In the genomic region with DNA sequence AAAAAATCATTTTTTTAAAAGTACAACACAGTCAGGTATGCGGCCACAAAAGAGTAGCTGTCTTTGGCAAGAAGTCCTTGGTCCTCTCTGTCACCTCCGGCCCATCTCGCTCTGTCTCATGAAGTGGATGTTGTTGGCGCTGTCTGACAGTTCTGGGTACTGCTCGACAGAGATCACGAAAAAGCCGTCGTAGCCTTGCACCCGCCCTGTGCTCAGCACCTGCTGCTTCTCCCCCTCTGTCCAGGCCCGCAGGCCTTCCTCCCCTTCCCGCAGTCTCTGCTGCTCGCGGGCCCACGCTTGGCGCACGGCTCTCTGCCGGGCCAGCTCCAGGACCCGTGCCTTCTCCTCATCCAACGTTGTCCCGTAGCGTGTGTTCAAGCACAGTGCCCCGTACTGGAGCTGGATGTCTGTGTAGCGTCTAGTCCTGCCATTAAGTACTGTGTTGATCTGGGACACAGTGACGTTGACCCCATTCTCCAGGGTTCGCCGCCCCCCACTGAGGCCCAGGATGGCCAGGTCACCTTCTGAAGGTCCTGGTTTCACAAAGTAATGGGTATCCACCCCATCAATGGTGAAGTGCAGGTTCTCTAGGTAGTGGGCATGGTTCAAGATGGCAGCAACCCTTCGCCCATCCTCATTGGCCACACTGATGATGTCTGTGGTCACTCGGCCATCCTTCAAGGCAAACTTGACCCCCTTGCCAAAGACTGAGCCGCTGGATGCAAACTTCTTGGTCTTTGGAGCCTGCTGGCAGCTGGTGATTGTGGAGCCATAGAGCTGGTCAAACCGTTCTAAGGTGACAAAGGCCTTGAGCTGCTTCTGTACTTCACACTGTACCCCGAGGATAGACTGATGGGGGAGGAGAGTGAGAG, we compare ENCODE assay signal across 18 cellular contexts.
A peak's percentile ranks its signal among the peaks of the same experiment; 100 is the strongest.
DNase-seq lines count a peak whose midpoint lies in the region; ATAC-seq, FAIRE-seq and TF ChIP-seq lines count a peak whose summit lies in the region.
"Had no signal": no experiment of that assay in that cellular context is flagged by ENCODE, and none has a peak within 500 bp of the region (broad histone marks: within the 10 kb centered on the region; RNA-seq: fewer than 3 reads in every experiment).

No MANE protein-coding gene starts in this region.

- H3K27me3 ChIP-seq in heart right ventricle (no peaks in the 10 kb centered on the region), endodermal cell (ENCODE audit: control insufficient read depth, insufficient read depth, low read length, poor library complexity, severe bottlenecking) (no peaks in the 10 kb centered on the region), lower lobe of right lung (ENCODE audit: low read depth) (no peaks in the 10 kb centered on the region)
- H3K27me3 ChIP-seq: BE2C had no signal

- no peaks in the 10 kb centered on the region for H3K9me3 ChIP-seq in heart right ventricle
- no peaks in the 10 kb centered on the region for H3K9me3 ChIP-seq in endodermal cell (ENCODE audit: control insufficient read depth, low read length)
- H3K9me3 ChIP-seq in lower lobe of right lung, result no peaks in the 10 kb centered on the region
- H3K9me3 ChIP-seq: A549, BE2C had no signal

- ATAC-seq in heart right ventricle, result no peak
- ATAC-seq in lower lobe of right lung, result no peak
- ATAC-seq: A549, HCT116 had no signal

- in situ Hi-C loops in GM13976 (cut with MboI; ENCODE audit: low sequenced_read_pairs, unreplicated experiment), result no loop called here

- FAIRE-seq in urothelium cell line (lab: Jason Lieb, UNC), result peak; percentile 32
- FAIRE-seq in HTR-8/SVneo (lab: Jason Lieb, UNC), result no peak
- FAIRE-seq: A549, GM12891, H54 had no signal

- H3K9ac ChIP-seq in endodermal cell (ENCODE audit: extremely low read depth, low read length, poor library complexity, severe bottlenecking), result no peak overlapping the region
- H3K9ac ChIP-seq: GM23248 had no signal

- H3K36me3 Mint-ChIP-seq in endodermal cell (ENCODE audit: low read depth), result peaks cover 56% of the 10 kb centered on the region
- H3K36me3 Mint-ChIP-seq: CD4-positive, alpha-beta memory T cell; IgD-negative memory B cell had no signal

- no peaks in the 10 kb centered on the region for H3K27me3 Mint-ChIP-seq in endodermal cell (ENCODE audit: insufficient read depth)
- H3K27me3 Mint-ChIP-seq: IgD-negative memory B cell had no signal

- H3K4me1 ChIP-seq in heart right ventricle, result no peaks in the 10 kb centered on the region
- peaks cover 8% of the 10 kb centered on the region for H3K4me1 ChIP-seq in endodermal cell (ENCODE audit: control insufficient read depth, insufficient read depth, low read length)
- H3K4me1 ChIP-seq in lower lobe of right lung, result no peaks in the 10 kb centered on the region
- H3K4me1 ChIP-seq: A549, BE2C had no signal

- H3K4me1 Mint-ChIP-seq in endodermal cell, result peaks cover 13% of the 10 kb centered on the region
- H3K4me1 Mint-ChIP-seq: CD4-positive, alpha-beta memory T cell; IgD-negative memory B cell had no signal

- intact Hi-C loops in cardiac septum (cut with DNase I) (no loop called here), heart right ventricle (cut with DNase I) (loop anchor here in 1 of 10 donors (10.0 kb wide), 1 partner anchor 297 kb away; no protein-coding TSS in a partner anchor), lower lobe of right lung (cut with DNase I) (no loop called here)

- whole genome bisulfite sequencing in heart right ventricle, 2 donors, result 95 to 96% methylated on average over 31 of the region's 31 CpGs
- WGBS in endodermal cell (ENCODE audit: insufficient coverage in 1 of 2, insufficient read length in 1 of 2), 2 experiments, result 94 to 98% methylated on average over 23 to 31 of the region's 31 CpGs

- no peak overlapping the region for H3K27ac Mint-ChIP-seq in endodermal cell
- H3K27ac Mint-ChIP-seq: CD4-positive, alpha-beta memory T cell; IgD-negative memory B cell had no signal

- H3K4me3 ChIP-seq in heart right ventricle (no peak overlapping the region), endodermal cell (ENCODE audit: low read length) (no peak overlapping the region), lower lobe of right lung (no peak overlapping the region)
- H3K4me3 ChIP-seq: A549, GM23248 had no signal

- no peak overlapping the region for H3K4me3 Mint-ChIP-seq in endodermal cell
- H3K4me3 Mint-ChIP-seq: CD4-positive, alpha-beta memory T cell; IgD-negative memory B cell had no signal

- H3K27ac ChIP-seq in heart right ventricle (no peak overlapping the region), endodermal cell (ENCODE audit: low read depth, low read length) (no peak overlapping the region), lower lobe of right lung (no peak overlapping the region)
- H3K27ac ChIP-seq: A549, C4-2B, GM23248 had no signal

- DNase-seq in cardiac septum (ENCODE audit: low spot score), result peak; percentile 36
- DNase-seq in heart right ventricle, result no peak
- peak; percentile 23 for DNase-seq in endodermal cell
- DNase-seq in lower lobe of right lung, result peak; percentile 24
- DNase-seq in urothelium cell line (ENCODE audit: low spot score), result no peak
- DNase-seq in GM13976 (ENCODE audit: low spot score), result no peak
- no peak for DNase-seq in HTR-8/SVneo (ENCODE audit: insufficient read length, low spot score)
- no peak for DNase-seq in HPDE6-E6E7 (ENCODE audit: extremely low spot score)
- DNase-seq: BE2C; CD4-positive, alpha-beta memory T cell; DMS79; GM23248 had no signal

- no peak for TF ChIP-seq CTCF in heart right ventricle (IDR thresholded peaks at IDR 0.05)
- TF ChIP-seq CTCF in endodermal cell (conservative IDR thresholded peaks at IDR 0.05), result no peak
- TF ChIP-seq CTCF in lower lobe of right lung (IDR thresholded peaks at IDR 0.05), result no peak
- TF ChIP-seq CTCF in GM13976 (IDR thresholded peaks at IDR 0.05; ENCODE audit: borderline replicate concordance, control extremely low read depth, extremely low read depth, insufficient read depth, missing control alignments), result no peak

- H3K36me3 ChIP-seq in heart right ventricle (no peaks in the 10 kb centered on the region), endodermal cell (ENCODE audit: control insufficient read depth, insufficient read depth, low read length) (peaks cover 4% of the 10 kb centered on the region), lower lobe of right lung (no peaks in the 10 kb centered on the region)

- H3K9me3 Mint-ChIP-seq in endodermal cell, result no peaks in the 10 kb centered on the region
- H3K9me3 Mint-ChIP-seq: IgD-negative memory B cell had no signal

Comparison
In these comparisons a context has a peak if more than half of its experiments do, and no peak if none do; other contexts are left out.
1. DNase-seq: peak in cardiac septum (single experiment), endodermal cell (single experiment) and lower lobe of right lung (single experiment); none in heart right ventricle (0 of 2), urothelium cell line (single experiment), GM13976 (single experiment), HTR-8/SVneo (single experiment) and HPDE6-E6E7 (single experiment).